In genomic region chr15:59189224-59189623, GRCh38 we compare ENCODE assay signal across 20 cellular contexts. TPM values are rescaled to one million over a fixed set of nuclear protein-coding genes. Genes with fewer than 3 reads are reported as not detected.
DNase-seq lines count a peak whose midpoint lies in the region; ATAC-seq and TF ChIP-seq lines count a peak whose summit lies in the region.
"Had no signal": no experiment of that assay in that cellular context is flagged by ENCODE, and none has a peak within 500 bp of the region (broad histone marks: within the 10 kb centered on the region; RNA-seq: fewer than 3 reads in every experiment).

No MANE protein-coding gene starts in this region.

- H3K36me3 Mint-ChIP-seq in activated CD4-positive, alpha-beta T cell treated with anti-CD3 and anti-CD28 coated beads, Interleukin-2, amount 10 ng/mL, durations not matched to agents 7 days and 5 days (ENCODE audit: low read depth), result no peaks in the 10 kb centered on the region
- H3K36me3 Mint-ChIP-seq in memory B cell (peaks cover 37% of the 10 kb centered on the region), type B pancreatic cell (peaks cover 35% of the 10 kb centered on the region), GM23338 (ENCODE audit: low read depth) (peaks cover 48% of the 10 kb centered on the region)
- H3K36me3 Mint-ChIP-seq: CD4-positive, alpha-beta memory T cell had no signal

- peaks cover 4% of the 10 kb centered on the region for H3K36me3 ChIP-seq in smooth muscle cell (ENCODE audit: low read depth)
- peaks cover 19% of the 10 kb centered on the region for H3K36me3 ChIP-seq in GM23338 (ENCODE audit: insufficient read depth)
- H3K36me3 ChIP-seq: BLaER1 had no signal

- no peak overlapping the region for H3K4me3 Mint-ChIP-seq in activated CD4-positive, alpha-beta T cell treated with anti-CD3 and anti-CD28 coated beads, Interleukin-2, amount 10 ng/mL, durations not matched to agents 7 days and 5 days
- H3K4me3 Mint-ChIP-seq in memory B cell, result no peak overlapping the region
- H3K4me3 Mint-ChIP-seq in type B pancreatic cell, result no peak overlapping the region
- H3K4me3 Mint-ChIP-seq in GM23338, result no peak overlapping the region
- H3K4me3 Mint-ChIP-seq: CD14-positive monocyte; CD4-positive, alpha-beta memory T cell had no signal

- H3K27ac ChIP-seq in smooth muscle cell (ENCODE audit: low read depth), result peak overlapping the region; percentile 34
- H3K27ac ChIP-seq in GM23338 (ENCODE audit: low read depth), result no peak overlapping the region
- H3K27ac ChIP-seq: 22Rv1, BLaER1 had no signal

- no peaks in the 10 kb centered on the region for H3K79me2 ChIP-seq in smooth muscle cell (ENCODE audit: low read depth)
- no peaks in the 10 kb centered on the region for H3K79me2 ChIP-seq in GM23338 (replicated peaks; ENCODE audit: insufficient read depth)

- ATAC-seq in memory B cell (ENCODE audit: low read depth) (no peak), HG02798 (IDR thresholded peaks at IDR 0.05; ENCODE audit: poor library complexity, unreplicated experiment) (no peak), GM23338 (no peak)
- ATAC-seq: A549, HCT116 had no signal

- WGBS in smooth muscle cell (ENCODE audit: low lambda C conversion rate), result 95% methylated on average over 5 of the region's 5 CpGs

- CTCF ChIA-PET in activated CD4-positive, alpha-beta T cell treated with anti-CD3 and anti-CD28 coated beads, Interleukin-2, amount 10 ng/mL, durations not matched to agents 7 days and 5 days (lab: Charles Lee), result no interaction called here

- no peaks in the 10 kb centered on the region for H3K9me2 ChIP-seq in GM23338 (ENCODE audit: insufficient read depth)

- TF ChIP-seq CTCF in smooth muscle cell (IDR thresholded peaks at IDR 0.05; ENCODE audit: borderline replicate concordance, insufficient read depth, poor library complexity, severe bottlenecking), result no peak
- no peak for TF ChIP-seq CTCF in type B pancreatic cell (conservative IDR thresholded peaks at IDR 0.05)
- TF ChIP-seq CTCF in GM23338 (conservative IDR thresholded peaks at IDR 0.05; ENCODE audit: low read depth in 2 of 2), result no peak

- no peaks in the 10 kb centered on the region for H3K4me1 Mint-ChIP-seq in activated CD4-positive, alpha-beta T cell treated with anti-CD3 and anti-CD28 coated beads, Interleukin-2, amount 10 ng/mL, durations not matched to agents 7 days and 5 days
- H3K4me1 Mint-ChIP-seq in memory B cell, result no peaks in the 10 kb centered on the region
- H3K4me1 Mint-ChIP-seq in type B pancreatic cell (ENCODE audit: unreplicated experiment), result no peaks in the 10 kb centered on the region
- H3K4me1 Mint-ChIP-seq in GM23338, result no peaks in the 10 kb centered on the region
- H3K4me1 Mint-ChIP-seq: CD4-positive, alpha-beta memory T cell had no signal

- no peak for DNase-seq in activated CD4-positive, alpha-beta T cell treated with anti-CD3 and anti-CD28 coated beads, Interleukin-2, amount 10 ng/mL, durations not matched to agents 7 days and 5 days
- no peak for DNase-seq in activated CD4-positive, alpha-beta T cell treated with anti-CD3 and anti-CD28 coated beads, Interleukin-2, amount 50 U/mL, for 48 hours
- DNase-seq in memory B cell (ENCODE audit: low spot score in 2 of 2) (no peak), smooth muscle cell (lab: John Stamatoyannopoulos, UW; ENCODE audit: unreplicated experiment) (no peak), type B pancreatic cell (ENCODE audit: extremely low spot score, unreplicated experiment) (no peak), GM23338 (ENCODE audit: low spot score) (no peak)
- DNase-seq: CD4-positive, alpha-beta memory T cell; DMS153; DMS79; GDM1; GOT3; H7 had no signal

- H4K20me1 ChIP-seq in smooth muscle cell (ENCODE audit: low read depth) (peaks cover 3% of the 10 kb centered on the region), GM23338 (replicated peaks; ENCODE audit: insufficient read depth) (no peaks in the 10 kb centered on the region)
- H4K20me1 ChIP-seq: BLaER1 had no signal

- H3K27me3 Mint-ChIP-seq in activated CD4-positive, alpha-beta T cell treated with anti-CD3 and anti-CD28 coated beads, Interleukin-2, amount 10 ng/mL, durations not matched to agents 7 days and 5 days, result peaks cover 11% of the 10 kb centered on the region
- H3K27me3 Mint-ChIP-seq in memory B cell, result no peaks in the 10 kb centered on the region
- H3K27me3 Mint-ChIP-seq in type B pancreatic cell, result no peaks in the 10 kb centered on the region
- H3K27me3 Mint-ChIP-seq in GM23338 (ENCODE audit: insufficient read depth, low read depth, poor library complexity), result peaks cover 7% of the 10 kb centered on the region

- H3F3A ChIP-seq in smooth muscle cell (ENCODE audit: low read depth) (peaks cover 15% of the 10 kb centered on the region), GM23338 (replicated peaks; ENCODE audit: low read depth) (no peaks in the 10 kb centered on the region)

- H3K4me3 ChIP-seq in smooth muscle cell (no peak overlapping the region), GM23338 (no peak overlapping the region)
- H3K4me3 ChIP-seq: A549, BLaER1 had no signal

- H2AFZ ChIP-seq in smooth muscle cell (ENCODE audit: low read depth) (no peak overlapping the region), GM23338 (no peak overlapping the region)

- POLR2A ChIA-PET in activated CD4-positive, alpha-beta T cell treated with anti-CD3 and anti-CD28 coated beads, Interleukin-2, amount 10 ng/mL, durations not matched to agents 7 days and 5 days (lab: Charles Lee), result no interaction called here

- H3K9me3 Mint-ChIP-seq in activated CD4-positive, alpha-beta T cell treated with anti-CD3 and anti-CD28 coated beads, Interleukin-2, amount 10 ng/mL, durations not matched to agents 7 days and 5 days, result no peaks in the 10 kb centered on the region
- peaks cover 2% of the 10 kb centered on the region for H3K9me3 Mint-ChIP-seq in memory B cell
- peaks cover 7% of the 10 kb centered on the region for H3K9me3 Mint-ChIP-seq in type B pancreatic cell
- H3K9me3 Mint-ChIP-seq in GM23338, result peaks cover 5% of the 10 kb centered on the region; the same call in 1 of the 3 replicates

- peak overlapping the region; percentile 14 for H3K27ac Mint-ChIP-seq in activated CD4-positive, alpha-beta T cell treated with anti-CD3 and anti-CD28 coated beads, Interleukin-2, amount 10 ng/mL, durations not matched to agents 7 days and 5 days
- H3K27ac Mint-ChIP-seq in memory B cell (peak overlapping the region; percentile 3), type B pancreatic cell (no peak overlapping the region), GM23338 (no peak overlapping the region)
- H3K27ac Mint-ChIP-seq: CD4-positive, alpha-beta memory T cell had no signal

- H3K9me3 ChIP-seq in smooth muscle cell (replicated peaks; ENCODE audit: low read depth), result no peaks in the 10 kb centered on the region

- H3K9ac ChIP-seq in smooth muscle cell (ENCODE audit: low read depth), result no peak overlapping the region
- H3K9ac ChIP-seq: BLaER1 had no signal

- no peaks in the 10 kb centered on the region for H3K27me3 ChIP-seq in smooth muscle cell (ENCODE audit: low read depth)
- no peaks in the 10 kb centered on the region for H3K27me3 ChIP-seq in GM23338 (ENCODE audit: insufficient read depth)
- H3K27me3 ChIP-seq: BLaER1 had no signal

- H3K4me2 ChIP-seq in smooth muscle cell (no peak overlapping the region), GM23338 (no peak overlapping the region)
- H3K4me2 ChIP-seq: A549, BLaER1 had no signal

- no peaks in the 10 kb centered on the region for H3K4me1 ChIP-seq in smooth muscle cell (ENCODE audit: low read depth)
- no peaks in the 10 kb centered on the region for H3K4me1 ChIP-seq in GM23338 (ENCODE audit: insufficient read depth)
- H3K4me1 ChIP-seq: BLaER1 had no signal

TF ChIP-seq in GM23338, 12 proteins besides CTCF, POLR2A, EP300 and RAD21 (continues in another document):
- TF ChIP-seq ZNF331 (CRISPR knock-in tag; IDR thresholded peaks at IDR 0.05; ENCODE audit: low read depth) (no peak), REST (IDR thresholded peaks at IDR 0.05; ENCODE audit: unreplicated experiment) (no peak), NANOG (IDR thresholded peaks at IDR 0.05; ENCODE audit: borderline replicate concordance) (no peak)

RNA-seq across cellular contexts. Expression of gene LDHAL6B, which starts 17.4 kb away (rescaled TPM):
- not detected for total RNA-seq in activated CD4-positive, alpha-beta T cell treated with anti-CD3 and anti-CD28 coated beads, Interleukin-2, amount 10 ng/mL, durations not matched to agents 7 days and 5 days
- total RNA-seq in smooth muscle cell (not detected in 2 replicates), type B pancreatic cell (ENCODE audit: low replicate concordance) (not detected in 2 replicates)
- polyA plus RNA-seq in smooth muscle cell (0.20 TPM in 1 of 2 replicates, not detected in the other), GM23338 (2016; fragmentation: Nextera tagmentation; extraction: Ambion mirVana) (not detected in 2 replicates)
- not detected in 2 replicates for total RNA-seq in GM23338 (2014; rRNA removed; shearing (Covaris generic))
- total RNA-seq: CD4-positive, alpha-beta memory T cell; Daoy; H7; HT-29 had no signal
- polyA plus RNA-seq: A549; CD14-positive monocyte; CD4-positive, alpha-beta memory T cell had no signal

Comparison
In these comparisons a context has a peak if more than half of its experiments do, and no peak if none do; other contexts are left out.
1. H3K27ac Mint-ChIP-seq: peak in activated CD4-positive, alpha-beta T cell treated with anti-CD3 and anti-CD28 coated beads, Interleukin-2, amount 10 ng/mL, durations not matched to agents 7 days and 5 days (single experiment) and memory B cell (single experiment); none in type B pancreatic cell (single experiment) and GM23338 (single experiment).